Comparison of ENCODE assay signal across 11 cellular contexts in genomic region chr11:45333023-45333422, GRCh38. TPM values are rescaled to one million over a fixed set of nuclear protein-coding genes. Genes with fewer than 3 reads are reported as not detected.
A peak's percentile ranks its signal among the peaks of the same experiment; 100 is the strongest.
DNase-seq lines count a peak whose midpoint lies in the region; ATAC-seq, FAIRE-seq and TF ChIP-seq lines count a peak whose summit lies in the region.
"Had no signal": no experiment of that assay in that cellular context is flagged by ENCODE, and none has a peak within 500 bp of the region (broad histone marks: within the 10 kb centered on the region; RNA-seq: fewer than 3 reads in every experiment).

No MANE protein-coding gene starts in this region.

- peaks cover 10% of the 10 kb centered on the region for H3K4me1 ChIP-seq in endothelial cell of umbilical vein (ENCODE audit: control insufficient read depth, extremely low read depth, insufficient read depth, low read length)

- dilution Hi-C loops in endothelial cell of umbilical vein (cut with MboI; ENCODE audit: extremely low pct_ligation_motif_present, low sequenced_read_pairs) = loop anchor here (5.0 kb wide), 1 partner anchor 221 kb away; no protein-coding TSS in a partner anchor

- H3K4me3 ChIP-seq in AG04449 (ENCODE audit: low read depth, low read length) (peak overlapping the region; percentile 20), endothelial cell of umbilical vein (replicated peaks in 1 of 3; ENCODE audit: insufficient read depth in 1 of 3, low read depth in 1 of 3, low read length in 3 of 3) (no peak overlapping the region), neural cell (ENCODE audit: low read length) (no peak overlapping the region)
- H3K4me3 ChIP-seq: body of pancreas had no signal

- no peaks in the 10 kb centered on the region for H3K9me3 ChIP-seq in endothelial cell of umbilical vein (replicated peaks; ENCODE audit: control insufficient read depth, insufficient read depth, low read length)
- no peaks in the 10 kb centered on the region for H3K9me3 ChIP-seq in neural cell (ENCODE audit: low read length)
- H3K9me3 ChIP-seq: body of pancreas had no signal

- no peak for TF ChIP-seq POLR2A in endothelial cell of umbilical vein (IDR thresholded peaks at IDR 0.05; ENCODE audit: low read depth, low read length)

- no peaks in the 10 kb centered on the region for H3F3A ChIP-seq in neural cell (ENCODE audit: insufficient read depth, low read length, poor library complexity, severe bottlenecking)

- TSS peak; percentile 43 for BruUV-seq in endothelial cell of umbilical vein (replicated peaks; lab: Mats Ljungman, UMichigan)

- TF ChIP-seq RAD21 in neural cell (conservative IDR thresholded peaks at IDR 0.05) = no peak

- CTCF ChIA-PET in AG04449 (lab: Yijun Ruan, JAX) (interaction anchor here (0.8 to 21.4 kb wide), 19 partner anchors 9 to 439 kb away, joined by 3 to 344 read pairs (median 7); no protein-coding TSS in a partner anchor), endothelial cell of umbilical vein (lab: Charles Lee) (interaction anchor here (0.5 to 4.3 kb wide), 9 partner anchors 17 to 438 kb away, joined by 3 to 62 read pairs (median 7); no protein-coding TSS in a partner anchor)

- DNase-seq in AG04449 (ENCODE audit: low read depth, low spot score) (no peak), NCI-H1694 treated with DMSO at 0.1 percent for 48 hours (lab: John Stamatoyannopoulos, UW) (peak; percentile 47), endothelial cell of umbilical vein (ENCODE audit: low read depth, low spot score) (peak; percentile 21), DMS 273 (lab: John Stamatoyannopoulos, UW; ENCODE audit: unreplicated experiment) (no peak), NCI-H2107 (lab: John Stamatoyannopoulos, UW) (no peak)
- no peak for DNase-seq in stimulated activated CD4-positive, alpha-beta T cell treated with anti-CD3 and anti-CD28 coated beads, Interleukin-2, amount 100 ng/mL, for 24 hours
- DNase-seq: activated B cell treated with CpG ODN at 0.5 μM for 24 hours, occipital lobe had no signal

- intact Hi-C loops in endothelial cell of umbilical vein (cut with micrococcal nuclease) = no loop called here

- peak overlapping the region; percentile 60 for H3K4me2 ChIP-seq in endothelial cell of umbilical vein (ENCODE audit: insufficient read depth, low read length)
- no peak overlapping the region for H3K4me2 ChIP-seq in neural cell (ENCODE audit: low read length)

- peak overlapping the region; percentile 38 for H2AFZ ChIP-seq in endothelial cell of umbilical vein (ENCODE audit: low read depth, low read length)
- H2AFZ ChIP-seq in neural cell (ENCODE audit: low read depth, low read length) = peak overlapping the region; percentile 1

- H3K9ac ChIP-seq in endothelial cell of umbilical vein (replicated peaks; ENCODE audit: extremely low read depth, insufficient read depth, low read length) = no peak overlapping the region
- no peak overlapping the region for H3K9ac ChIP-seq in neural cell (ENCODE audit: low read length)

- no peaks in the 10 kb centered on the region for H4K20me1 ChIP-seq in endothelial cell of umbilical vein (replicated peaks; ENCODE audit: control insufficient read depth, extremely low read depth, insufficient read depth, low read length)
- H4K20me1 ChIP-seq in neural cell (ENCODE audit: insufficient read depth) = no peaks in the 10 kb centered on the region

- TF ChIP-seq EP300 in neural cell (conservative IDR thresholded peaks at IDR 0.05; ENCODE audit: poor library complexity, severe bottlenecking) = no peak

- no peaks in the 10 kb centered on the region for H3K9me1 ChIP-seq in endothelial cell of umbilical vein (replicated peaks; ENCODE audit: control insufficient read depth, extremely low read depth, insufficient read depth, low read length)

- H3K79me2 ChIP-seq in endothelial cell of umbilical vein (ENCODE audit: control insufficient read depth, insufficient read depth, low read length) = no peaks in the 10 kb centered on the region
- H3K79me2 ChIP-seq in neural cell (replicated peaks; ENCODE audit: insufficient read depth, low read length) = no peaks in the 10 kb centered on the region

- POLR2A ChIA-PET in AG04449 (lab: Yijun Ruan, JAX) = no interaction called here
- POLR2A ChIA-PET in endothelial cell of umbilical vein (lab: Charles Lee) = no interaction called here

- no peak for ATAC-seq in HG02970 (IDR thresholded peaks at IDR 0.05; ENCODE audit: low FRiP score, unreplicated experiment)

- peak; percentile 57 for FAIRE-seq in endothelial cell of umbilical vein (lab: Jason Lieb, UNC)

- no peaks in the 10 kb centered on the region for H3K36me3 ChIP-seq in endothelial cell of umbilical vein (ENCODE audit: control insufficient read depth in 2 of 2, extremely low read depth in 1 of 2, insufficient read depth in 2 of 2, low read length in 2 of 2)
- H3K36me3 ChIP-seq in neural cell (ENCODE audit: insufficient read depth, low read length) = no peaks in the 10 kb centered on the region

- H3K27me3 ChIP-seq in endothelial cell of umbilical vein (ENCODE audit: control insufficient read depth in 2 of 2, insufficient read depth in 2 of 2, low read length in 2 of 2) (peaks cover 0 to 1% of the 10 kb centered on the region in 2 experiments), neural cell (ENCODE audit: insufficient read depth, low read depth, low read length) (no peaks in the 10 kb centered on the region)
- H3K27me3 ChIP-seq: body of pancreas had no signal

- H3K27ac ChIP-seq in endothelial cell of umbilical vein (ENCODE audit: insufficient read depth, low read depth, low read length) = no peak overlapping the region
- H3K27ac ChIP-seq in neural cell (ENCODE audit: low read length) = peak overlapping the region; percentile 8

- no peaks in the 10 kb centered on the region for H3K9me2 ChIP-seq in neural cell (ENCODE audit: insufficient read depth, low read length)

- TF ChIP-seq CTCF in AG04449 (IDR thresholded peaks at IDR 0.05; ENCODE audit: insufficient read depth, low read length, missing control alignments) = no peak
- TF ChIP-seq CTCF in endothelial cell of umbilical vein (IDR thresholded peaks at IDR 0.05; ENCODE audit: extremely low read depth in 1 of 2, insufficient read depth in 1 of 2, low read depth in 1 of 2, low read length in 2 of 2) = no peak
- TF ChIP-seq CTCF in neural cell (IDR thresholded peaks at IDR 0.05; ENCODE audit: poor library complexity, severe bottlenecking) = no peak

TF ChIP-seq in endothelial cell of umbilical vein, 7 proteins besides CTCF, POLR2A, EP300 and RAD21:
- TF ChIP-seq FOS (IDR thresholded peaks at IDR 0.05; ENCODE audit: borderline replicate concordance, insufficient read depth, low read length) (no peak), JUN (IDR thresholded peaks at IDR 0.05; ENCODE audit: borderline replicate concordance, insufficient read depth, insufficient read length, low read depth) (no peak), POLR2AphosphoS5 (IDR thresholded peaks at IDR 0.05; ENCODE audit: insufficient read depth, low read depth, low read length) (no peak), MYC (IDR thresholded peaks at IDR 0.05; ENCODE audit: low read depth, low read length) (no peak), MAX (IDR thresholded peaks at IDR 0.05; ENCODE audit: insufficient read depth, insufficient read length) (no peak), EZH2 (IDR thresholded peaks at IDR 0.05; ENCODE audit: borderline replicate concordance, low read depth, low read length, severe bottlenecking) (no peak), GATA2 (IDR thresholded peaks at IDR 0.05; ENCODE audit: insufficient read depth, insufficient read length, low read depth, low read length) (no peak)

TF ChIP-seq in neural cell, 6 proteins besides CTCF, POLR2A, EP300 and RAD21:
- TF ChIP-seq EZH2 (IDR thresholded peaks at IDR 0.05; ENCODE audit: borderline replicate concordance, insufficient read depth, low read length, poor library complexity, severe bottlenecking) = no peak
- no peak for TF ChIP-seq TAF1 (IDR thresholded peaks at IDR 0.05; ENCODE audit: low read depth)
- no peak for TF ChIP-seq SMC3 (conservative IDR thresholded peaks at IDR 0.05; ENCODE audit: poor library complexity)
- no peak for TF ChIP-seq POLR2AphosphoS5 (IDR thresholded peaks at IDR 0.05)
- TF ChIP-seq REST (IDR thresholded peaks at IDR 0.05; ENCODE audit: borderline replicate concordance) = no peak
- no peak for TF ChIP-seq MXI1 (conservative IDR thresholded peaks at IDR 0.05; ENCODE audit: poor library complexity, severe bottlenecking)

RNA-seq across cellular contexts. Expression of gene SYT13, which starts 46.9 kb away (rescaled TPM):
- total RNA-seq in endothelial cell of umbilical vein = not detected in 2 replicates
- not detected in 2 replicates for polyA plus RNA-seq in endothelial cell of umbilical vein
- not detected in 2 replicates for polyA plus RNA-seq in endothelial cell of umbilical vein (2011; cell fraction: cytosol; rRNA removed)
- polyA plus RNA-seq in endothelial cell of umbilical vein (2011; cell fraction: nucleus; rRNA removed) = not detected in 2 replicates
- polyA plus RNA-seq in endothelial cell of umbilical vein (2012) = not detected in 2 replicates
- polyA minus RNA-seq in endothelial cell of umbilical vein = not detected in 2 replicates
- not detected for polyA minus RNA-seq in endothelial cell of umbilical vein (2011; cell fraction: cytosol; rRNA and poly(A)+ RNA removed)
- polyA minus RNA-seq in endothelial cell of umbilical vein (2011; cell fraction: nucleus; rRNA and poly(A)+ RNA removed) = not detected in 2 replicates
- 60.8 and 65.4 TPM in 2 replicates for polyA plus RNA-seq in neural cell
- polyA minus RNA-seq in neural cell = 110 and 121 TPM in 2 replicates
- total RNA-seq: activated B cell treated with CpG ODN at 0.5 μM for 24 hours had no signal

Comparison
In these comparisons a context has a peak if more than half of its experiments do, and no peak if none do; other contexts are left out.
1. DNase-seq: peak in NCI-H1694 treated with DMSO at 0.1 percent for 48 hours (single experiment) and endothelial cell of umbilical vein (single experiment); none in AG04449 (single experiment), DMS 273 (single experiment), stimulated activated CD4-positive, alpha-beta T cell treated with anti-CD3 and anti-CD28 coated beads, Interleukin-2, amount 100 ng/mL, for 24 hours (0 of 2) and NCI-H2107 (single experiment).
2. RNA of gene SYT13, which starts 46.9 kb away (polyA plus RNA-seq): 60.8 to 65.4 TPM in neural cell; not detected in endothelial cell of umbilical vein; every median in the first group is over 10 times any median in the second.